18 cellular contexts compared by ENCODE assay signal in genomic region chr12:67223225-67223624, GRCh38. TPM values are rescaled to one million over a fixed set of nuclear protein-coding genes. Genes with fewer than 3 reads are reported as not detected.
DNase-seq lines count a peak whose midpoint lies in the region; ATAC-seq, FAIRE-seq and TF ChIP-seq lines count a peak whose summit lies in the region.
"Had no signal": no experiment of that assay in that cellular context is flagged by ENCODE, and none has a peak within 500 bp of the region (broad histone marks: within the 10 kb centered on the region; RNA-seq: fewer than 3 reads in every experiment).

No MANE protein-coding gene starts in this region.

- H4K8ac ChIP-seq in neuronal stem cell (ENCODE audit: low read depth, low read length) = no peak overlapping the region

- DNase-seq in GM23338 (ENCODE audit: low spot score) = no peak
- no peak for DNase-seq in neuronal stem cell (ENCODE audit: low spot score)
- no peak for DNase-seq in stimulated activated CD8-positive, alpha-beta memory T cell treated with anti-CD3 and anti-CD28 coated beads, Interleukin-4, amount 100 ng/mL, for 48 hours
- DNase-seq in RCC 7860 (ENCODE audit: low spot score) = no peak
- no peak for DNase-seq in DMS79 (lab: John Stamatoyannopoulos, UW)
- DNase-seq: CD4-positive, alpha-beta memory T cell; KBM-7; MV-4-11; NCI-H1436 treated with DMSO at 0.1 percent for 48 hours; NCI-H2107; NCI-H2227 treated with DMSO at 0.1 percent for 48 hours; NCI-H524; PC-9 had no signal

- WGBS in neuronal stem cell (ENCODE audit: extremely low coverage in 2 of 2, insufficient read length in 2 of 2, insufficient replicate concordance in 1 of 2), 2 donors = no CpG with 5 or more reads among the region's 3 CpGs

- H3K27ac Mint-ChIP-seq in GM23338 = no peak overlapping the region
- H3K27ac Mint-ChIP-seq: CD4-positive, alpha-beta memory T cell had no signal

- no peaks in the 10 kb centered on the region for H4K20me1 ChIP-seq in BLaER1 treated with 17β-estradiol and CSF1 and Interleukin-3, amounts not matched to agents 10 nM and 100 nM
- H4K20me1 ChIP-seq in GM23338 (replicated peaks; ENCODE audit: insufficient read depth) (no peaks in the 10 kb centered on the region), SU-DHL-6 (ENCODE audit: low read depth, low read length) (no peaks in the 10 kb centered on the region)

- 0 out of 22 replicates have a peak overlapping the region, but pooled peaks of 1 of the 11 experiments have one; percentile 5 for H3K9ac ChIP-seq in BLaER1 treated with 17β-estradiol and CSF1 and Interleukin-3, amounts not matched to agents 10 nM and 100 nM
- no peak overlapping the region for H3K9ac ChIP-seq in SU-DHL-6 (ENCODE audit: low read length)
- no peak overlapping the region for H3K9ac ChIP-seq in neuronal stem cell (ENCODE audit: low read depth, low read length, poor library complexity)

- H4K91ac ChIP-seq in neuronal stem cell (ENCODE audit: low read depth, low read length, poor library complexity) = no peak overlapping the region

- H3K79me1 ChIP-seq in neuronal stem cell (ENCODE audit: low read depth, low read length) = no peaks in the 10 kb centered on the region

- FAIRE-seq in RCC 7860 (lab: Jason Lieb, UNC) = no peak
- FAIRE-seq: D721Med, GM19239, H54 had no signal

- no peaks in the 10 kb centered on the region for H3K9me3 Mint-ChIP-seq in GM23338

- no peaks in the 10 kb centered on the region for H3K27me3 ChIP-seq in BLaER1 treated with 17β-estradiol and CSF1 and Interleukin-3, amounts not matched to agents 10 nM and 100 nM
- H3K27me3 ChIP-seq in GM23338 (ENCODE audit: insufficient read depth) (no peaks in the 10 kb centered on the region), SU-DHL-6 (ENCODE audit: low read length) (no peaks in the 10 kb centered on the region), neuronal stem cell (ENCODE audit: control insufficient read depth in 3 of 3, insufficient read depth in 3 of 3, low read depth in 1 of 3, low read length in 3 of 3) (peaks cover 0 to 3% (median 0%) of the 10 kb centered on the region in 3 experiments)

- no peak overlapping the region for H2BK12ac ChIP-seq in neuronal stem cell (ENCODE audit: low read length)

- peaks cover 0 to 8% (median 2%) of the 10 kb centered on the region in 11 experiments; a peak in 5 of 22 replicates for H3K9me3 ChIP-seq in BLaER1 treated with 17β-estradiol and CSF1 and Interleukin-3, amounts not matched to agents 10 nM and 100 nM (replicated peaks in 1 of 11)
- H3K9me3 ChIP-seq in SU-DHL-6 (ENCODE audit: insufficient read depth, low read length) (no peaks in the 10 kb centered on the region), neuronal stem cell (replicated peaks in 1 of 2; ENCODE audit: control insufficient read depth in 2 of 2, insufficient read depth in 1 of 2, low read depth in 1 of 2, low read length in 2 of 2) (no peaks in the 10 kb centered on the region)

- no peaks in the 10 kb centered on the region for H3K79me2 ChIP-seq in GM23338 (replicated peaks; ENCODE audit: insufficient read depth)
- no peaks in the 10 kb centered on the region for H3K79me2 ChIP-seq in SU-DHL-6 (ENCODE audit: insufficient read depth, low read length)

- H3K27ac ChIP-seq in BLaER1 treated with 17β-estradiol and CSF1 and Interleukin-3, amounts not matched to agents 10 nM and 100 nM = peak overlapping the region in 4 of 11 experiments; percentile 11 to 59 (median 54); a peak in 5 of 22 replicates
- no peak overlapping the region for H3K27ac ChIP-seq in GM23338 (ENCODE audit: low read depth)
- H3K27ac ChIP-seq in SU-DHL-6 (ENCODE audit: low read depth, low read length) = no peak overlapping the region
- H3K27ac ChIP-seq in neuronal stem cell (replicated peaks; ENCODE audit: low read length) = no peak overlapping the region
- H3K27ac ChIP-seq: PC-9 had no signal

- no peaks in the 10 kb centered on the region for H3K9me2 ChIP-seq in GM23338 (ENCODE audit: insufficient read depth)
- no peaks in the 10 kb centered on the region for H3K9me2 ChIP-seq in SU-DHL-6 (replicated peaks; ENCODE audit: insufficient read depth, low read length)

- H3K4me1 ChIP-seq in BLaER1 treated with 17β-estradiol and CSF1 and Interleukin-3, amounts not matched to agents 10 nM and 100 nM = peaks cover 9 to 18% (median 12%) of the 10 kb centered on the region in 10 experiments; a peak in 19 of 20 replicates
- H3K4me1 ChIP-seq in GM23338 (ENCODE audit: insufficient read depth) (no peaks in the 10 kb centered on the region), neuronal stem cell (ENCODE audit: control insufficient read depth in 2 of 2, insufficient read depth in 1 of 2, low read depth in 1 of 2, low read length in 2 of 2) (peaks cover 1 to 2% of the 10 kb centered on the region in 2 donors)

- H3K18ac ChIP-seq in neuronal stem cell (ENCODE audit: low read length) = peak overlapping the region; percentile 39

- H3K4ac ChIP-seq in neuronal stem cell (ENCODE audit: low read length) = no peak overlapping the region

- no peaks in the 10 kb centered on the region for H3K27me3 Mint-ChIP-seq in GM23338 (ENCODE audit: insufficient read depth, low read depth, poor library complexity)

- no peak overlapping the region for H2BK120ac ChIP-seq in neuronal stem cell (ENCODE audit: low read depth, low read length)

- H3F3A ChIP-seq in GM23338 (replicated peaks; ENCODE audit: low read depth) = no peaks in the 10 kb centered on the region
- H3F3A ChIP-seq in SU-DHL-6 (ENCODE audit: insufficient read depth) = no peaks in the 10 kb centered on the region

- H3K23ac ChIP-seq in neuronal stem cell (ENCODE audit: low read depth, low read length, poor library complexity) = no peak overlapping the region

- H3K36me3 ChIP-seq in BLaER1 treated with 17β-estradiol and CSF1 and Interleukin-3, amounts not matched to agents 10 nM and 100 nM = no peaks in the 10 kb centered on the region
- no peaks in the 10 kb centered on the region for H3K36me3 ChIP-seq in GM23338 (ENCODE audit: insufficient read depth)
- no peaks in the 10 kb centered on the region for H3K36me3 ChIP-seq in SU-DHL-6 (ENCODE audit: low read length)
- H3K36me3 ChIP-seq in neuronal stem cell (replicated peaks in 1 of 2; ENCODE audit: control insufficient read depth in 2 of 2, insufficient read depth in 2 of 2, low read length in 2 of 2) = no peaks in the 10 kb centered on the region

- H2BK15ac ChIP-seq in neuronal stem cell (ENCODE audit: low read length) = no peak overlapping the region

- H2AFZ ChIP-seq in GM23338 (no peak overlapping the region), SU-DHL-6 (ENCODE audit: low read depth, low read length, severe bottlenecking) (no peak overlapping the region), neuronal stem cell (ENCODE audit: low read length) (no peak overlapping the region)
- H2AFZ ChIP-seq: PC-9 had no signal

- no peak overlapping the region for H2AK5ac ChIP-seq in neuronal stem cell (ENCODE audit: low read depth, low read length)

- no peaks in the 10 kb centered on the region for H3K36me3 Mint-ChIP-seq in GM23338 (ENCODE audit: low read depth)
- H3K36me3 Mint-ChIP-seq: CD4-positive, alpha-beta memory T cell had no signal

- no peak overlapping the region for H3K14ac ChIP-seq in neuronal stem cell (ENCODE audit: low read length)

- H3K4me3 ChIP-seq in BLaER1 treated with 17β-estradiol and CSF1 and Interleukin-3, amounts not matched to agents 10 nM and 100 nM = no peak overlapping the region
- no peak overlapping the region for H3K4me3 ChIP-seq in GM23338
- H3K4me3 ChIP-seq in SU-DHL-6 (ENCODE audit: insufficient read depth, low read length, poor library complexity, severe bottlenecking) = no peak overlapping the region
- H3K4me3 ChIP-seq in neuronal stem cell (ENCODE audit: low read length in 2 of 2) = no peak overlapping the region
- H3K4me3 ChIP-seq: PC-9 had no signal

- H3K4me3 Mint-ChIP-seq in GM23338 = no peak overlapping the region

- peaks cover 7% of the 10 kb centered on the region for H3K4me1 Mint-ChIP-seq in GM23338
- H3K4me1 Mint-ChIP-seq: CD4-positive, alpha-beta memory T cell had no signal

- no peak overlapping the region for H2BK5ac ChIP-seq in neuronal stem cell (ENCODE audit: low read length)

- peak; percentile 22; the same call in 1 of the 3 replicates for ATAC-seq in GM23338

- H3K4me2 ChIP-seq in BLaER1 treated with 17β-estradiol and CSF1 and Interleukin-3, amounts not matched to agents 10 nM and 100 nM = peak overlapping the region; percentile 21 to 78 (median 57); a peak in 21 of 22 replicates
- H3K4me2 ChIP-seq in GM23338 (no peak overlapping the region), SU-DHL-6 (ENCODE audit: low read depth, low read length, poor library complexity, severe bottlenecking) (peak overlapping the region; percentile 11), neuronal stem cell (ENCODE audit: insufficient read depth, low read length, poor library complexity, severe bottlenecking) (no peak overlapping the region)
- H3K4me2 ChIP-seq: PC-9 had no signal

- no peak for TF ChIP-seq CTCF in GM23338 (conservative IDR thresholded peaks at IDR 0.05; ENCODE audit: low read depth in 2 of 2)
- TF ChIP-seq CTCF in SU-DHL-6 (IDR thresholded peaks at IDR 0.05; ENCODE audit: insufficient read depth, low read length, poor library complexity, severe bottlenecking) = no peak

TF ChIP-seq in GM23338, 12 proteins besides CTCF, POLR2A, EP300 and RAD21 (continues in another document):
- TF ChIP-seq NANOG (IDR thresholded peaks at IDR 0.05; ENCODE audit: borderline replicate concordance) (no peak), POLR2AphosphoS5 (IDR thresholded peaks at IDR 0.05; ENCODE audit: low read depth) (no peak), JUNB (IDR thresholded peaks at IDR 0.05; ENCODE audit: unreplicated experiment) (no peak), ZNF114 (CRISPR knock-in tag; IDR thresholded peaks at IDR 0.05) (no peak), EZH2 (IDR thresholded peaks at IDR 0.05; ENCODE audit: low read depth, unreplicated experiment) (no peak)

RNA-seq across cellular contexts. Expression of gene CAND1, which starts 45.9 kb away (rescaled TPM):
- total RNA-seq in GM23338 (2014; rRNA removed; shearing (Covaris generic)) = 151 and 164 TPM in 2 replicates
- polyA plus RNA-seq in GM23338 (2016; fragmentation: Nextera tagmentation; extraction: Ambion mirVana) = 53.8 and 71.4 TPM in 2 replicates
- polyA plus RNA-seq in neuronal stem cell (2013, experiment 1 of 2) = 119 TPM
- 122 TPM for polyA plus RNA-seq in neuronal stem cell (2013, experiment 2 of 2)

Comparison
In these comparisons a context has a peak if more than half of its experiments do, and no peak if none do; other contexts are left out.
1. H3K4me2 ChIP-seq: peak in BLaER1 treated with 17β-estradiol and CSF1 and Interleukin-3, amounts not matched to agents 10 nM and 100 nM (11 of 11) and SU-DHL-6 (single experiment); none in GM23338 (single experiment) and neuronal stem cell (single experiment).